15 cellular contexts compared by ENCODE assay signal in genomic region chr1:56585985-56586384, GRCh38. TPM values are rescaled to one million over a fixed set of nuclear protein-coding genes. Genes with fewer than 3 reads are reported as not detected.
"Had no signal": no experiment of that assay in that cellular context is flagged by ENCODE, and none has a peak within 500 bp of the region (broad histone marks: within the 10 kb centered on the region; RNA-seq: fewer than 3 reads in every experiment).

No MANE protein-coding gene starts in this region.

- ATAC-seq: activated CD8-positive, alpha-beta T cell treated with anti-CD3 and anti-CD28 coated beads for 36 hours; activated naive CD4-positive, alpha-beta T cell treated with anti-CD3 and anti-CD28 coated beads, Interleukin-2, amount 50 U/mL, for 72 hours; activated T-cell treated with anti-CD3 and anti-CD28 coated beads, Interleukin-2, amount 50 U/mL, for 72 hours; esophagus mucosa; natural killer cell treated with Interleukin-12 subunit alpha and Interleukin-12 subunit beta and Interleukin-15 and Interleukin-18, amount 100 ng/mL, for 72 hours; right cardiac atrium; WTC11 had no signal

- H3K36me3 ChIP-seq: cardiac muscle cell had no signal

- H3K4me3 ChIP-seq: cardiac muscle cell had no signal

- DNase-seq: activated CD4-positive, alpha-beta T cell treated with anti-CD3 and anti-CD28 coated beads for 48 hours; activated CD8-positive, alpha-beta T cell treated with anti-CD3 and anti-CD28 coated beads for 36 hours; activated gamma-delta T cell; activated T-cell treated with anti-CD3 and anti-CD28 coated beads, Interleukin-2, amount 50 U/mL, for 72 hours; hypothalamus; right cardiac atrium; small intestine; stimulated activated CD4-positive, alpha-beta T cell treated with anti-CD3 and anti-CD28 coated beads, Interleukin-4, amount 100 ng/mL, for 4 hours; stimulated activated CD8-positive, alpha-beta memory T cell treated with anti-CD3 and anti-CD28 coated beads, Interleukin-4, amount 100 ng/mL, for 48 hours; stimulated activated naive CD4-positive, alpha-beta T cell treated with Interleukin-2 at 50 U/mL for 16 hours had no signal

- H3K27me3 ChIP-seq: cardiac muscle cell had no signal

- H3K27ac ChIP-seq: cardiac muscle cell had no signal

RNA-seq across cellular contexts. Expression of gene PLPP3, which starts 6.6 kb away (rescaled TPM):
- total RNA-seq: activated CD8-positive, alpha-beta T cell treated with anti-CD3 and anti-CD28 coated beads for 36 hours; activated naive CD4-positive, alpha-beta T cell treated with anti-CD3 and anti-CD28 coated beads, Interleukin-2, amount 50 U/mL, for 72 hours; activated T-cell treated with anti-CD3 and anti-CD28 coated beads, Interleukin-2, amount 50 U/mL, for 72 hours had no signal

RNA-seq across cellular contexts. Expression of gene PRKAA2, which starts 59.1 kb away (rescaled TPM):
- total RNA-seq: activated CD8-positive, alpha-beta T cell treated with anti-CD3 and anti-CD28 coated beads for 36 hours; activated T-cell treated with anti-CD3 and anti-CD28 coated beads, Interleukin-2, amount 50 U/mL, for 72 hours had no signal
